In genomic region chr22:41934284-41935014, GRCh38 we compare ENCODE assay signal across 2 cellular contexts.
TF ChIP-seq lines count a peak whose summit lies in the region.

No MANE protein-coding gene starts in this region.

TF ChIP-seq in HEK293, 187 proteins besides CTCF, POLR2A, EP300 and RAD21:
- TF ChIP-seq ZNF121 (tag by site-specific recombination; IDR thresholded peaks at IDR 0.05) = peak; percentile 100
- no peak for TF ChIP-seq ZBTB8A (tag by site-specific recombination; IDR thresholded peaks at IDR 0.05)

TF ChIP-seq in K562, 482 proteins besides CTCF, POLR2A, EP300 and RAD21:
- peak; percentile 90 for TF ChIP-seq ZNF121 (CRISPR knock-in tag; conservative IDR thresholded peaks at IDR 0.05)
- TF ChIP-seq ZNF561 (CRISPR knock-in tag; conservative IDR thresholded peaks at IDR 0.05) = no peak
- TF ChIP-seq ETV6 (IDR thresholded peaks at IDR 0.05; ENCODE audit: borderline replicate concordance in 1 of 2, low read depth in 2 of 2, low read length in 1 of 2) = no peak
- no peak for TF ChIP-seq ETV6 (CRISPR knock-in tag; IDR thresholded peaks at IDR 0.05; ENCODE audit: borderline replicate concordance)
